ENCODE assay signal across 10 cellular contexts in genomic region chr6:165663736-165664552, GRCh38. TPM values are rescaled to one million over a fixed set of nuclear protein-coding genes. Genes with fewer than 3 reads are reported as not detected.
DNase-seq lines count a peak whose midpoint lies in the region; ATAC-seq, FAIRE-seq and TF ChIP-seq lines count a peak whose summit lies in the region.
"Had no signal": no experiment of that assay in that cellular context is flagged by ENCODE, and none has a peak within 500 bp of the region (broad histone marks: within the 10 kb centered on the region; RNA-seq: fewer than 3 reads in every experiment).

No MANE protein-coding gene starts in this region.

- TF ChIP-seq POLR2A in HepG2 (IDR thresholded peaks at IDR 0.05; ENCODE audit: insufficient read depth in 1 of 2, low read depth in 2 of 2, low read length in 2 of 2) (no peak), suprapubic skin (IDR thresholded peaks at IDR 0.05) (no peak)

- peak overlapping the region; percentile 9 for H3K4me3 Mint-ChIP-seq in central memory CD8-positive, alpha-beta T cell
- H3K4me3 Mint-ChIP-seq: memory B cell had no signal

- no peak overlapping the region for H3K27ac ChIP-seq in HepG2 (ENCODE audit: extremely low read length, insufficient read depth, low read length)
- H3K27ac ChIP-seq in suprapubic skin: no peak overlapping the region

- H3K79me2 ChIP-seq in HepG2 (ENCODE audit: insufficient read depth, low read length): no peaks in the 10 kb centered on the region

- TF ChIP-seq EP300 in HepG2 (IDR thresholded peaks at IDR 0.05; ENCODE audit: low read depth in 2 of 2, low read length in 2 of 2) (no peak), HepG2 (CRISPR knock-in tag; IDR thresholded peaks at IDR 0.05; ENCODE audit: borderline replicate concordance) (no peak), suprapubic skin (IDR thresholded peaks at IDR 0.05) (no peak)

- no peak overlapping the region for H3K4me2 ChIP-seq in HepG2 (ENCODE audit: low read depth, low read length)

- CTCF ChIA-PET in HepG2 (lab: Yijun Ruan, JAX; ENCODE audit: low intra/inter-chr PET ratio, low total read pairs): no interaction called here

- H3K9me3 Mint-ChIP-seq in central memory CD8-positive, alpha-beta T cell: no peaks in the 10 kb centered on the region
- H3K9me3 Mint-ChIP-seq: memory B cell had no signal

- H3K9me3 ChIP-seq in HepG2 (ENCODE audit: low read length) (no peaks in the 10 kb centered on the region), suprapubic skin (no peaks in the 10 kb centered on the region)

- WGBS in HepG2 (ENCODE audit: low lambda C conversion rate): 36% methylated on average over 41 of the region's 48 CpGs
- 2% methylated on average over 46 of the region's 48 CpGs for WGBS in suprapubic skin

- TF ChIP-seq CTCF in HepG2 (CRISPR knock-in tag; IDR thresholded peaks at IDR 0.05): no peak
- no peak for TF ChIP-seq CTCF in suprapubic skin (IDR thresholded peaks at IDR 0.05)

- no peaks in the 10 kb centered on the region for H3K4me1 Mint-ChIP-seq in central memory CD8-positive, alpha-beta T cell
- H3K4me1 Mint-ChIP-seq: memory B cell had no signal

- H3K27me3 Mint-ChIP-seq in central memory CD8-positive, alpha-beta T cell: peaks cover 53% of the 10 kb centered on the region

- POLR2A ChIA-PET in HepG2 (lab: Yijun Ruan, JAX): no interaction called here

- in situ Hi-C loops in HepG2 (cut with HindIII; ENCODE audit: extremely low pct_ligation_motif_present, low pct_unique_long_range_greater_than_20kb): no loop called here

- H3K36me3 ChIP-seq in HepG2 (replicated peaks in 1 of 2; ENCODE audit: control insufficient read depth in 1 of 2, insufficient read depth in 2 of 2, low read length in 2 of 2): no peaks in the 10 kb centered on the region
- no peaks in the 10 kb centered on the region for H3K36me3 ChIP-seq in suprapubic skin

- DNase-seq in NCI-H748 (lab: John Stamatoyannopoulos, UW; ENCODE audit: unreplicated experiment) (peak; percentile 48), NCI-H748 treated with DMSO at 0.1 percent for 48 hours (lab: John Stamatoyannopoulos, UW) (no peak), HepG2 (ENCODE audit: low spot score) (no peak), suprapubic skin (ENCODE audit: low spot score in 2 of 2) (no peak), MV-4-11 (lab: John Stamatoyannopoulos, UW) (no peak), SKM-1 (lab: John Stamatoyannopoulos, UW; ENCODE audit: unreplicated experiment) (no peak), NCI-H510A (lab: John Stamatoyannopoulos, UW) (no peak)
- DNase-seq in central memory CD8-positive, alpha-beta T cell (ENCODE audit: low spot score in 2 of 2): no peak

- H4K20me1 ChIP-seq in HepG2 (ENCODE audit: insufficient read depth, low read length): no peaks in the 10 kb centered on the region

- no peak for ATAC-seq in central memory CD8-positive, alpha-beta T cell (replicated peaks; ENCODE audit: extremely low read depth, poor library complexity, severe bottlenecking)
- peak; percentile 12; the same call in 2 of the 3 replicates for ATAC-seq in HepG2

- H2AFZ ChIP-seq in HepG2 (ENCODE audit: low read length): no peak overlapping the region

- no peak overlapping the region for H3K9ac ChIP-seq in HepG2 (ENCODE audit: insufficient read depth, low read depth, low read length)

- no peak for FAIRE-seq in HepG2 (lab: Jason Lieb, UNC)
- FAIRE-seq: A204.1 had no signal

- BruUV-seq in HepG2 (replicated peaks; lab: Mats Ljungman, UMichigan): no TSS peak

- H3K27ac Mint-ChIP-seq in central memory CD8-positive, alpha-beta T cell (ENCODE audit: low read depth): no peak overlapping the region
- H3K27ac Mint-ChIP-seq: memory B cell had no signal

- no peaks in the 10 kb centered on the region for H3K36me3 Mint-ChIP-seq in central memory CD8-positive, alpha-beta T cell (ENCODE audit: insufficient read depth)
- H3K36me3 Mint-ChIP-seq: memory B cell had no signal

- H3K4me1 ChIP-seq in HepG2 (ENCODE audit: insufficient read depth, low read length): no peaks in the 10 kb centered on the region
- peaks cover 42% of the 10 kb centered on the region for H3K4me1 ChIP-seq in suprapubic skin

- H3K27me3 ChIP-seq in HepG2 (ENCODE audit: control insufficient read depth in 1 of 2, insufficient read depth in 2 of 2, low read length in 2 of 2): peaks cover 14 to 42% of the 10 kb centered on the region in 2 experiments; a peak in 4 of 5 replicates
- H3K27me3 ChIP-seq in suprapubic skin: peaks cover 89% of the 10 kb centered on the region

- TF ChIP-seq RAD21 in HepG2 (CRISPR knock-in tag; IDR thresholded peaks at IDR 0.05): no peak

- intact Hi-C loops in HepG2 (cut with micrococcal nuclease; ENCODE audit: unreplicated experiment): no loop called here

- no peak overlapping the region for H3K4me3 ChIP-seq in HepG2 (replicated peaks in 1 of 3; ENCODE audit: insufficient read depth in 1 of 3, low read depth in 2 of 3, low read length in 3 of 3)
- H3K4me3 ChIP-seq in suprapubic skin: peak overlapping the region; percentile 53

TF ChIP-seq in HepG2, 621 proteins besides CTCF, POLR2A, EP300 and RAD21:
- TF ChIP-seq ZNF800 (CRISPR knock-in tag; IDR thresholded peaks at IDR 0.05) (peak; percentile 36; the same call in 1 of the 2 replicates), ZNF510 (CRISPR knock-in tag; IDR thresholded peaks at IDR 0.05; ENCODE audit: low read depth) (no peak)

RNA-seq across cellular contexts. Expression of gene PDE10A, which starts 0.9 kb away (rescaled TPM):
- total RNA-seq in HepG2 (2016; rRNA removed; fragmentation: Illumina TruSeq; extraction: Trizol) (not detected in 2 replicates), suprapubic skin (1 to 10 TPM in 3 of 4 donors, under 1 TPM in 1; 0.59 to 3.1 (median 2.0) TPM)
- total RNA-seq in HepG2 (2016; cell fraction: cytosol; rRNA removed; fragmentation: Illumina TruSeq; extraction: Trizol; ENCODE audit: low read depth): not detected in 2 replicates
- not detected in 2 replicates for total RNA-seq in HepG2 (2016; cell fraction: insoluble cytoplasmic fraction; rRNA removed; fragmentation: Illumina TruSeq; extraction: Trizol)
- total RNA-seq in HepG2 (2016; cell fraction: membrane; rRNA removed; fragmentation: Illumina TruSeq; extraction: Trizol): not detected in 2 replicates
- total RNA-seq in HepG2 (2016; cell fraction: nucleus; rRNA removed; fragmentation: Illumina TruSeq; extraction: Trizol): not detected in 2 replicates
- 0.07 TPM in 1 of 2 replicates, not detected in the other for polyA plus RNA-seq in HepG2 (2011; rRNA removed)
- not detected in 2 replicates for polyA plus RNA-seq in HepG2 (2011; cell fraction: cytosol; rRNA removed)
- polyA plus RNA-seq in HepG2 (2011; cell fraction: nucleus; rRNA removed): not detected in 2 replicates
- not detected in 2 replicates for polyA plus RNA-seq in HepG2 (2012)
- not detected in 2 replicates for polyA plus RNA-seq in HepG2 (2016; cell fraction: cytosol; fragmentation: Illumina TruSeq; extraction: Trizol; ENCODE audit: low read depth)
- polyA plus RNA-seq in HepG2 (2016; cell fraction: insoluble cytoplasmic fraction; fragmentation: Illumina TruSeq; extraction: Trizol; ENCODE audit: low read depth): not detected in 2 replicates
- not detected in 2 replicates for polyA plus RNA-seq in HepG2 (2016; cell fraction: membrane; fragmentation: Illumina TruSeq; extraction: Trizol; ENCODE audit: low read depth)
- not detected in 2 replicates for polyA plus RNA-seq in HepG2 (2016; cell fraction: nucleus; fragmentation: Illumina TruSeq; extraction: Trizol; ENCODE audit: insufficient read depth, low read depth)
- 533 TPM in 1 of 2 replicates, not detected in the other for polyA minus RNA-seq in HepG2 (2011; rRNA and poly(A)+ RNA removed; ENCODE audit: low replicate concordance)
- polyA minus RNA-seq in HepG2 (2011; cell fraction: cytosol; rRNA and poly(A)+ RNA removed): 1.3 and 1.9 TPM in 2 replicates
- 0.37 and 1.8 TPM in 2 replicates for polyA minus RNA-seq in HepG2 (2011; cell fraction: nucleus; rRNA and poly(A)+ RNA removed)
